In the genomic region with DNA sequence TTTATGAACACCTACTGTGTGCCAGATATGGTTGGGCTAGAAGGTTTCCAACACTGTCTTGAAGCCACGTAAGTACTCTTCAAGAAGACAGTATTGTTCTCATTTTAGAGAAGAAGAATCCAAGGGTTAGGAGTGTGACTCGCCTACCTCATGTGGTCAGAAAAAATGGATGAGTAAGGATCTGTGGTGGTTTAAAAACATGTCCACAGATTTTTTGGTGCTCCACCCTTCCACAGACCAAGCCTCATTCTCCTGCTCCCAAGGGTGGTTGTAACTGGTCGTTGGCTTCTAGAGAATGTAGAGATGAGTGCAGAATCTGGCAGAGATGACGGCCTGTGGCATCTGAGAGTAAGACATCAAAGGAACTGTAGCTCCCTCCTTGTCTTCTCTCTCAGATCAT, we compare ENCODE assay signal across 1 cellular context.
TF ChIP-seq lines count a peak whose summit lies in the region.

No MANE protein-coding gene starts in this region.

TF ChIP-seq in IMR-90, 13 proteins besides CTCF, POLR2A, EP300 and RAD21:
- TF ChIP-seq SMC3 (IDR thresholded peaks at IDR 0.05; ENCODE audit: low read depth, low read length): no peak
- no peak for TF ChIP-seq NFE2L2 (IDR thresholded peaks at IDR 0.05; ENCODE audit: low read depth, low read length)
- no peak for TF ChIP-seq RCOR1 (IDR thresholded peaks at IDR 0.05; ENCODE audit: insufficient replicate concordance, low read length)
- no peak for TF ChIP-seq MXI1 (IDR thresholded peaks at IDR 0.05; ENCODE audit: borderline replicate concordance, low read depth, low read length)
- TF ChIP-seq MAZ (IDR thresholded peaks at IDR 0.05; ENCODE audit: borderline replicate concordance, low read depth, low read length): no peak
- TF ChIP-seq, protein P1, sequence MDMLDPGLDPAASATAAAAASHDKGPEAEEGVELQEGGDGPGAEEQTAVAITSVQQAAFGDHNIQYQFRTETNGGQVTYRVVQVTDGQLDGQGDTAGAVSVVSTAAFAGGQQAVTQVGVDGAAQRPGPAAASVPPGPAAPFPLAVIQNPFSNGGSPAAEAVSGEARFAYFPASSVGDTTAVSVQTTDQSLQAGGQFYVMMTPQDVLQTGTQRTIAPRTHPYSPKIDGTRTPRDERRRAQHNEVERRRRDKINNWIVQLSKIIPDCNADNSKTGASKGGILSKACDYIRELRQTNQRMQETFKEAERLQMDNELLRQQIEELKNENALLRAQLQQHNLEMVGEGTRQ (IDR thresholded peaks at IDR 0.05; ENCODE audit: low read depth, low read length): no peak
- TF ChIP-seq BHLHE40 (IDR thresholded peaks at IDR 0.05; ENCODE audit: low read depth, low read length): no peak
- TF ChIP-seq, protein P2, sequence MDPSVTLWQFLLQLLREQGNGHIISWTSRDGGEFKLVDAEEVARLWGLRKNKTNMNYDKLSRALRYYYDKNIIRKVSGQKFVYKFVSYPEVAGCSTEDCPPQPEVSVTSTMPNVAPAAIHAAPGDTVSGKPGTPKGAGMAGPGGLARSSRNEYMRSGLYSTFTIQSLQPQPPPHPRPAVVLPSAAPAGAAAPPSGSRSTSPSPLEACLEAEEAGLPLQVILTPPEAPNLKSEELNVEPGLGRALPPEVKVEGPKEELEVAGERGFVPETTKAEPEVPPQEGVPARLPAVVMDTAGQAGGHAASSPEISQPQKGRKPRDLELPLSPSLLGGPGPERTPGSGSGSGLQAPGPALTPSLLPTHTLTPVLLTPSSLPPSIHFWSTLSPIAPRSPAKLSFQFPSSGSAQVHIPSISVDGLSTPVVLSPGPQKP (IDR thresholded peaks at IDR 0.05; ENCODE audit: borderline replicate concordance, low read depth, low read length): no peak
- no peak for TF ChIP-seq CHD1 (IDR thresholded peaks at IDR 0.05; ENCODE audit: low read depth, low read length)
- TF ChIP-seq FOS (IDR thresholded peaks at IDR 0.05; ENCODE audit: low read depth, low read length): no peak
- TF ChIP-seq MAFK (IDR thresholded peaks at IDR 0.05; ENCODE audit: low read depth, low read length): no peak
- no peak for TF ChIP-seq RFX5 (IDR thresholded peaks at IDR 0.05; ENCODE audit: low read depth, low read length)
